Comparison of ENCODE assay signal across 8 cellular contexts in the genomic region with DNA sequence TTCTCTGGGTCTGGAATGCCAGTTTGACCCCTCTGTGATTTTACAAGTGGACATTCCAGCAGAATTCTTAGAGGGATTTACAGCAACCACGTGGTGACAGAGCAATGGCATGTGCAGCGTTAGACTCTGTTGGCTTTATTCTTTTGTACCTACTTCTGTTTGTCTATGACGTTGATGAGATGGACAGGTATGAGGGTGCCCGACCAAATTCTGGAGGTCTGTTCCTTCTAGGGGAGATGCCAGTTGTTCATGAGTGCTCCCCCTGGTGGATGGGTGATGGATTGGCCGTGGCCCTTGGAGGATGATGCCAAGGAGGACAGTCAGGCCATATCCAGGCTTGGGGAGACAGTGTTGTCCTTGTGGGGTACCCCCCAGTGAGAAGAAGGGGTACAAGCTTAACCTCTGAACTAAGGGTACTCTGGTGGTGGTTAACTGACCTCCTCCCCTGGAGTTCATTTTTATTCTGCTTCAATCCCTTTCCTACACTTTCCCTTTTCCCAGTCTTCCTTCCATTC.
A peak's percentile ranks its signal among the peaks of the same experiment; 100 is the strongest.
DNase-seq lines count a peak whose midpoint lies in the region; ATAC-seq, FAIRE-seq and TF ChIP-seq lines count a peak whose summit lies in the region.

No MANE protein-coding gene starts in this region.

- H3K4me1 ChIP-seq in lower lobe of right lung: peaks cover 33% of the 10 kb centered on the region

- no peak overlapping the region for H3K4me3 Mint-ChIP-seq in activated naive CD8-positive, alpha-beta T cell treated with anti-CD3 and anti-CD28 coated beads, Interleukin-2, amount 50 U/mL, for 24 hours

- peak overlapping the region; percentile 52 for H3K27ac Mint-ChIP-seq in activated naive CD8-positive, alpha-beta T cell treated with anti-CD3 and anti-CD28 coated beads, Interleukin-2, amount 50 U/mL, for 24 hours

- no peaks in the 10 kb centered on the region for H3K9me3 ChIP-seq in lower lobe of right lung

- H3K27me3 Mint-ChIP-seq in activated naive CD8-positive, alpha-beta T cell treated with anti-CD3 and anti-CD28 coated beads, Interleukin-2, amount 50 U/mL, for 24 hours: no peaks in the 10 kb centered on the region

- peak; percentile 90 for FAIRE-seq in GM19239 (lab: Jason Lieb, UNC)

- no peak overlapping the region for H3K27ac ChIP-seq in lower lobe of right lung

- H3K9me3 Mint-ChIP-seq in activated naive CD8-positive, alpha-beta T cell treated with anti-CD3 and anti-CD28 coated beads, Interleukin-2, amount 50 U/mL, for 24 hours: no peaks in the 10 kb centered on the region

- H3K36me3 Mint-ChIP-seq in activated naive CD8-positive, alpha-beta T cell treated with anti-CD3 and anti-CD28 coated beads, Interleukin-2, amount 50 U/mL, for 24 hours (ENCODE audit: low read depth): peaks cover 41% of the 10 kb centered on the region

- intact Hi-C loops in lower lobe of right lung (cut with DNase I): no loop called here

- H3K27me3 ChIP-seq in lower lobe of right lung (ENCODE audit: low read depth): no peaks in the 10 kb centered on the region

- H3K36me3 ChIP-seq in lower lobe of right lung: peaks cover 6% of the 10 kb centered on the region

- DNase-seq in ACHN (peak; percentile 29), GM19239 (ENCODE audit: insufficient read length, low spot score) (peak; percentile 28), T-helper 1 cell (peak; percentile 14 to 56 (median 38)), lower lobe of right lung (no peak), globus pallidus (ENCODE audit: low spot score) (no peak), NOMO-1 treated with dmso at 0.1 percent for 144 hours (lab: John Stamatoyannopoulos, UW; ENCODE audit: unreplicated experiment) (no peak)
- DNase-seq in activated naive CD8-positive, alpha-beta T cell treated with anti-CD3 and anti-CD28 coated beads, Interleukin-2, amount 50 U/mL, for 24 hours: peak; percentile 59
- DNase-seq in stimulated activated naive CD8-positive, alpha-beta T cell treated with anti-CD3 and anti-CD28 coated beads, Interleukin-15, Interleukin-2, amounts not matched to agents 100 U/mL and 50 U/mL, for 24 hours: peak; percentile 67

- H3K4me1 Mint-ChIP-seq in activated naive CD8-positive, alpha-beta T cell treated with anti-CD3 and anti-CD28 coated beads, Interleukin-2, amount 50 U/mL, for 24 hours: peaks cover 44% of the 10 kb centered on the region

- ATAC-seq in activated naive CD8-positive, alpha-beta T cell treated with anti-CD3 and anti-CD28 coated beads, Interleukin-2, amount 50 U/mL, for 24 hours: peak; percentile 54
- peak; percentile 62 for ATAC-seq in lower lobe of right lung
- ATAC-seq in stimulated activated naive CD8-positive, alpha-beta T cell treated with anti-CD3 and anti-CD28 coated beads, Interleukin-15, Interleukin-2, amounts not matched to agents 100 U/mL and 50 U/mL, for 24 hours: peak; percentile 49

- in situ Hi-C loops in ACHN (cut with HindIII; ENCODE audit: low pct_ligation_motif_present, low pct_unique_long_range_greater_than_20kb, low sequenced_read_pairs): no loop called here

- peak; percentile 62 for TF ChIP-seq CTCF in lower lobe of right lung (IDR thresholded peaks at IDR 0.05)

- H3K4me3 ChIP-seq in lower lobe of right lung: no peak overlapping the region

Comparison
In these comparisons a context has a peak if more than half of its experiments do, and no peak if none do; other contexts are left out.
1. DNase-seq: peak in ACHN (single experiment), GM19239 (single experiment), T-helper 1 cell (5 of 5), activated naive CD8-positive, alpha-beta T cell treated with anti-CD3 and anti-CD28 coated beads, Interleukin-2, amount 50 U/mL, for 24 hours (single experiment) and stimulated activated naive CD8-positive, alpha-beta T cell treated with anti-CD3 and anti-CD28 coated beads, Interleukin-15, Interleukin-2, amounts not matched to agents 100 U/mL and 50 U/mL, for 24 hours (single experiment); none in lower lobe of right lung (single experiment), globus pallidus (single experiment) and NOMO-1 treated with dmso at 0.1 percent for 144 hours (single experiment).
2. Peak in every context shown above with its lines, with median percentiles within 50 percentile points of each other: ATAC-seq.